Comparison of ENCODE assay signal across 22 cellular contexts in the genomic region with DNA sequence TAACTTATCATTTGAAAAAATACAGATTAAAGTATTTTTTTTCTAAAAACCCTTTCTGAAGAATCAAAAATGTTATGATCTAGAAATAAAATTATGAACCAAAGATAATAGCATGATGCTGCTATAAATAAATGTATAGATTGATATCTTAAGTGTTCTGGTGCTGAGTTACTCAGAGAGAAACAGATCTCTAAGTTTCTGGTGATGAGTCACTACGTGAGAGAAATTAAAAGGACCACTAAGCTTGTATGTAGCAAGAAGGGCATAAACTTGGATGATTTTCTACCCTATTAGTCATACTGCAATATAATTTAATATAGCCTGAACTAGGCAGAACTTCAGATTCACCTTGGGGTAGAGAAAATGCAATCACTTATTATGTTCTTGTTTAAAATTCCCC.
"Had no signal": no experiment of that assay in that cellular context is flagged by ENCODE, and none has a peak within 500 bp of the region (broad histone marks: within the 10 kb centered on the region; RNA-seq: fewer than 3 reads in every experiment).

No MANE protein-coding gene starts in this region.

- H3K4me1 ChIP-seq: esophagus squamous epithelium, heart left ventricle, tibial nerve had no signal

- ATAC-seq: activated naive CD8-positive, alpha-beta T cell treated with anti-CD3 and anti-CD28 coated beads, Interleukin-2, amount 50 U/mL, for 24 hours; heart left ventricle; left colon; sciatic nerve; stimulated activated effector memory CD8-positive, alpha-beta T cell treated with anti-CD3 and anti-CD28 coated beads, Interleukin-12 subunit alpha, Interleukin-12 subunit beta, amount 100 ng/mL, for 72 hours; stimulated activated naive CD8-positive, alpha-beta T cell treated with anti-CD3 and anti-CD28 coated beads, Interleukin-15, amount 100 ng/mL, for 72 hours had no signal

- H3K9me3 ChIP-seq: esophagus squamous epithelium, tibial nerve had no signal

- H3K27ac Mint-ChIP-seq: activated CD4-positive, alpha-beta memory T cell treated with anti-CD3 and anti-CD28 coated beads for 36 hours; activated naive CD4-positive, alpha-beta T cell treated with anti-CD3 and anti-CD28 coated beads for 36 hours; activated naive CD8-positive, alpha-beta T cell treated with anti-CD3 and anti-CD28 coated beads, Interleukin-2, amount 50 U/mL, for 24 hours; endodermal cell; naive B cell; stimulated activated effector memory CD8-positive, alpha-beta T cell treated with anti-CD3 and anti-CD28 coated beads, Interleukin-12 subunit alpha, Interleukin-12 subunit beta, amount 100 ng/mL, for 72 hours; stimulated activated naive CD8-positive, alpha-beta T cell treated with anti-CD3 and anti-CD28 coated beads, Interleukin-15, amount 100 ng/mL, for 72 hours had no signal

- H3K36me3 ChIP-seq: cardiac muscle cell, esophagus squamous epithelium, heart left ventricle, tibial nerve had no signal

- H3K27me3 Mint-ChIP-seq: activated CD4-positive, alpha-beta memory T cell treated with anti-CD3 and anti-CD28 coated beads for 36 hours; activated naive CD8-positive, alpha-beta T cell treated with anti-CD3 and anti-CD28 coated beads, Interleukin-2, amount 50 U/mL, for 24 hours; naive B cell; stimulated activated naive CD8-positive, alpha-beta T cell treated with anti-CD3 and anti-CD28 coated beads, Interleukin-15, amount 100 ng/mL, for 72 hours had no signal

- H3K27ac ChIP-seq: cardiac muscle cell, esophagus squamous epithelium, heart left ventricle, tibial nerve had no signal

- H3K4me3 ChIP-seq: cardiac muscle cell, esophagus squamous epithelium, heart left ventricle, tibial nerve had no signal

- H3K4me3 Mint-ChIP-seq: activated CD4-positive, alpha-beta memory T cell treated with anti-CD3 and anti-CD28 coated beads for 36 hours; activated naive CD4-positive, alpha-beta T cell treated with anti-CD3 and anti-CD28 coated beads for 36 hours; activated naive CD8-positive, alpha-beta T cell treated with anti-CD3 and anti-CD28 coated beads, Interleukin-2, amount 50 U/mL, for 24 hours; endodermal cell; naive B cell; neural crest cell; stimulated activated effector memory CD8-positive, alpha-beta T cell treated with anti-CD3 and anti-CD28 coated beads, Interleukin-12 subunit alpha, Interleukin-12 subunit beta, amount 100 ng/mL, for 72 hours; stimulated activated naive CD8-positive, alpha-beta T cell treated with anti-CD3 and anti-CD28 coated beads, Interleukin-15, amount 100 ng/mL, for 72 hours had no signal

- H3K27me3 ChIP-seq: cardiac muscle cell, esophagus squamous epithelium, heart left ventricle, tibial nerve had no signal

- H3K4me1 Mint-ChIP-seq: activated naive CD8-positive, alpha-beta T cell treated with anti-CD3 and anti-CD28 coated beads, Interleukin-2, amount 50 U/mL, for 24 hours; naive B cell; neural crest cell; stimulated activated effector memory CD8-positive, alpha-beta T cell treated with anti-CD3 and anti-CD28 coated beads, Interleukin-12 subunit alpha, Interleukin-12 subunit beta, amount 100 ng/mL, for 72 hours; stimulated activated naive CD8-positive, alpha-beta T cell treated with anti-CD3 and anti-CD28 coated beads, Interleukin-15, amount 100 ng/mL, for 72 hours had no signal

- DNase-seq: activated CD4-positive, alpha-beta memory T cell treated with anti-CD3 and anti-CD28 coated beads for 36 hours; activated CD4-positive, alpha-beta T cell treated with anti-CD3 and anti-CD28 coated beads for 48 hours; activated naive CD4-positive, alpha-beta T cell treated with anti-CD3 and anti-CD28 coated beads for 36 hours; activated naive CD8-positive, alpha-beta T cell treated with anti-CD3 and anti-CD28 coated beads, Interleukin-2, amount 50 U/mL, for 24 hours; activated T-cell treated with anti-CD3 and anti-CD28 coated beads, Interleukin-2, amount 50 U/mL, for 48 hours; cortex of kidney; endodermal cell; esophagus squamous epithelium; heart left ventricle; left colon; mesendoderm; naive B cell; occipital lobe; small intestine; stimulated activated CD4-positive, alpha-beta T cell treated with anti-CD3 and anti-CD28 coated beads, Interleukin-2, amount 100 ng/mL, for 24 hours; stimulated activated naive CD8-positive, alpha-beta T cell treated with anti-CD3 and anti-CD28 coated beads, Interleukin-15, amount 100 ng/mL, for 72 hours; T1000 had no signal

- H3K36me3 Mint-ChIP-seq: activated CD4-positive, alpha-beta memory T cell treated with anti-CD3 and anti-CD28 coated beads for 36 hours; naive B cell; stimulated activated effector memory CD8-positive, alpha-beta T cell treated with anti-CD3 and anti-CD28 coated beads, Interleukin-12 subunit alpha, Interleukin-12 subunit beta, amount 100 ng/mL, for 72 hours had no signal
